Comparison of ENCODE assay signal across 1 cellular context in the genomic region with DNA sequence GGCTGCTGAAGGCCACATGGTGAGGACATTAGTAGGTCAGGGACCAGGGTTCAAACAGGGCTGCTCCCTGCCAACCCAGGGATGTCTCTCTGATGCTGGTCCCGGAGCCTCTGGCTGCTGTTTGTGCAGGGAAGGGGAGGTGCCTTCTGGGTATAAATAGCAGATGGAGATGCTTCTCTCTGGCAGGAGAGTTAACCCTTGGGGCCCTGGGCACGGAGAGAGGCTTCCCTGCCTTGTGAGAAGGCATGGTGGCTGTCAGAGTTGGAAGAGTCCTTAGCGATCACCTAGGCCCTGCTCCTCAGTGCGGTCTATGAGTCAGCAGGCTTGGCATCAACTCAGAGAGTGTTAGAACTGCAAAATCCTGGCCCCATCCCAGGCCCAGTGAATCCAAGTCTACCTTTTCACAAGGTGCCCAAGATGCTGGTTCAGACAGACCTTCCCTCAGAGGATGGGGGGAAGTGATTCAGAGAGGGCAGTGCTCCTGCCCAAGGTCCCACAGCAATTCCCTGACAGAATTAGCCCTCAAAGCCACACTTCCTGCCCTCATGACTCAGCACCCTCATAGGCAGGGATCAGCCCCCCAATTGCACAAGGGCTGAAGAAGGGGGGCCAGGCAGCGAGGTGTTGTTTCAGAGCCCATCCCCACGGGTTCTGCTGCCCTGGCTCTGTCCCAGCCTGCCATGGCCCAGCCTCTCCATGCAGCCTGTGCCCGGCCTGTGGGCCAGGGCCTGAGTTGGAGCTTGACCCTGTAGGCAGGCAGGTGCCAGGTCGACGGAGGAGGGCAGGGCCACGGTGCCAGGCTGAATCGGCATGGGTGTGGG.
TF ChIP-seq lines count a peak whose summit lies in the region.

No MANE protein-coding gene starts in this region.

TF ChIP-seq in IMR-90, 13 proteins besides CTCF, POLR2A, EP300 and RAD21 (continued from another document):
- TF ChIP-seq MAFK (IDR thresholded peaks at IDR 0.05; ENCODE audit: low read depth, low read length) = peak; percentile 30; the same call in 1 of the 2 replicates
- TF ChIP-seq RCOR1 (IDR thresholded peaks at IDR 0.05; ENCODE audit: insufficient replicate concordance, low read length) = no peak
- TF ChIP-seq CHD1 (IDR thresholded peaks at IDR 0.05; ENCODE audit: low read depth, low read length) = no peak
- no peak for TF ChIP-seq BHLHE40 (IDR thresholded peaks at IDR 0.05; ENCODE audit: low read depth, low read length)
- TF ChIP-seq, protein P1, sequence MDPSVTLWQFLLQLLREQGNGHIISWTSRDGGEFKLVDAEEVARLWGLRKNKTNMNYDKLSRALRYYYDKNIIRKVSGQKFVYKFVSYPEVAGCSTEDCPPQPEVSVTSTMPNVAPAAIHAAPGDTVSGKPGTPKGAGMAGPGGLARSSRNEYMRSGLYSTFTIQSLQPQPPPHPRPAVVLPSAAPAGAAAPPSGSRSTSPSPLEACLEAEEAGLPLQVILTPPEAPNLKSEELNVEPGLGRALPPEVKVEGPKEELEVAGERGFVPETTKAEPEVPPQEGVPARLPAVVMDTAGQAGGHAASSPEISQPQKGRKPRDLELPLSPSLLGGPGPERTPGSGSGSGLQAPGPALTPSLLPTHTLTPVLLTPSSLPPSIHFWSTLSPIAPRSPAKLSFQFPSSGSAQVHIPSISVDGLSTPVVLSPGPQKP (IDR thresholded peaks at IDR 0.05; ENCODE audit: borderline replicate concordance, low read depth, low read length) = no peak
- TF ChIP-seq RFX5 (IDR thresholded peaks at IDR 0.05; ENCODE audit: low read depth, low read length) = no peak
